1 cellular context compared by ENCODE assay signal in genomic region chr22:49909476-49910205, GRCh38.
TF ChIP-seq lines count a peak whose summit lies in the region.

No MANE protein-coding gene starts in this region.

TF ChIP-seq in HepG2, 621 proteins besides CTCF, POLR2A, EP300 and RAD21:
- TF ChIP-seq AGO2 (optimal IDR thresholded peaks at IDR 0.05; ENCODE audit: low read depth, low read length) (peak; percentile 40), HMGXB3 (CRISPR knock-in tag; IDR thresholded peaks at IDR 0.05; ENCODE audit: borderline replicate concordance) (no peak)
